In genomic region chr11:64916040-64916847, GRCh38 we compare ENCODE assay signal across 8 cellular contexts. TPM values are rescaled to one million over a fixed set of nuclear protein-coding genes. Genes with fewer than 3 reads are reported as not detected.
DNase-seq lines count a peak whose midpoint lies in the region; ATAC-seq, FAIRE-seq and TF ChIP-seq lines count a peak whose summit lies in the region.

No MANE protein-coding gene starts in this region.

- intact Hi-C loops in HCT116 (cut with micrococcal nuclease) (loop anchor here (2.0 to 10.0 kb wide), 3 partner anchors 91 to 199 kb away; partner anchors contain the start of genes SNX15, TM7SF2 and ZNHIT2), Panc1 (cut with micrococcal nuclease; ENCODE audit: unreplicated experiment) (no loop called here), GM12878 (cut with micrococcal nuclease; ENCODE audit: unreplicated experiment) (loop anchor here (5.0 kb wide), 1 partner anchor 196 kb away; the partner anchor contains the start of gene TM7SF2)

- H3K9ac ChIP-seq in HCT116 (ENCODE audit: low read length) (peak overlapping the region; percentile 78), GM12878 (ENCODE audit: control insufficient read depth, insufficient read depth, low read length) (peak overlapping the region; percentile 83), iPS-18a (ENCODE audit: low read length) (peak overlapping the region; percentile 84)

- CTCF ChIA-PET in HCT116 (lab: Charles Lee) (interaction anchor here (1.0 to 1.2 kb wide), 2 partner anchors 68 to 98 kb away, joined by 3 to 4 read pairs; partner anchors contain the start of gene ARL2), Panc1 (lab: Charles Lee) (interaction anchor here (0.9 to 1.0 kb wide), 3 partner anchors 28 to 81 kb away, joined by 3 to 10 read pairs (median 4); partner anchors contain the start of gene BATF2), GM12878 (lab: Yijun Ruan, JAX) (interaction anchor here (0.7 to 1.7 kb wide), 4 partner anchors 68 to 216 kb away, joined by 3 to 6 read pairs (median 3); partner anchors contain the start of gene ZNHIT2)

- H3K4me3 ChIP-seq in HCT116 (replicated peaks in 1 of 2; ENCODE audit: low read depth in 1 of 2, low read length in 2 of 2): peak overlapping the region; percentile 82 to 84
- H3K4me3 ChIP-seq in Panc1 (ENCODE audit: low read depth in 2 of 2, low read length in 2 of 2): peak overlapping the region; percentile 90 to 97
- peak overlapping the region; percentile 86 for H3K4me3 ChIP-seq in GM12878
- H3K4me3 ChIP-seq in iPS-18a (ENCODE audit: low read length): peak overlapping the region; percentile 86
- peak overlapping the region; percentile 46 to 97 (median 82) for H3K4me3 ChIP-seq in skin epidermis

- H4K20me1 ChIP-seq in HCT116 (ENCODE audit: insufficient read depth) (no peaks in the 10 kb centered on the region), GM12878 (ENCODE audit: control insufficient read depth, insufficient read depth) (no peaks in the 10 kb centered on the region)

- H2AFZ ChIP-seq in HCT116 (ENCODE audit: low read depth, low read length, poor library complexity, severe bottlenecking) (no peak overlapping the region), GM12878 (ENCODE audit: control insufficient read depth, low read depth, low read length) (peak overlapping the region; percentile 60)

- ATAC-seq in HCT116 (peak; percentile 22), Panc1 (peak; percentile 29; the same call in 1 of the 2 replicates), GM12878 (peak; percentile 51), GM21528 (IDR thresholded peaks at IDR 0.05; ENCODE audit: low FRiP score, unreplicated experiment) (no peak)

- BruUV-seq in HCT116 (replicated peaks; lab: Mats Ljungman, UMichigan) (TSS peak; percentile 72), Panc1 (replicated peaks; lab: Mats Ljungman, UMichigan) (no TSS peak), GM12878 (replicated peaks; lab: Mats Ljungman, UMichigan) (TSS peak; percentile 78)

- TF ChIP-seq EP300 in GM12878 (IDR thresholded peaks at IDR 0.05; ENCODE audit: borderline replicate concordance in 1 of 2, control insufficient read depth in 1 of 2, low read depth in 2 of 2, low read length in 2 of 2): no peak

- POLR2A ChIA-PET in HCT116 (lab: Charles Lee): interaction anchor here (1.3 kb wide), 1 partner anchor 69 kb away, joined by 3 read pairs; no protein-coding TSS in a partner anchor
- POLR2A ChIA-PET in Panc1 (lab: Charles Lee): interaction anchor here (0.6 kb wide), 2 partner anchors 42 to 55 kb away, joined by 3 to 5 read pairs; no protein-coding TSS in a partner anchor
- POLR2A ChIA-PET in GM12878 (lab: Charles Lee): interaction anchor here (1.4 to 1.8 kb wide), 2 partner anchors 16 to 51 kb away, joined by 4 to 9 read pairs; no protein-coding TSS in a partner anchor

- TF ChIP-seq CTCF in HCT116 (IDR thresholded peaks at IDR 0.05 in 2 of 3, conservative IDR thresholded peaks at IDR 0.05 in 1 of 3; ENCODE audit: borderline replicate concordance in 1 of 3, insufficient read depth in 1 of 3, low read depth in 2 of 3, low read length in 2 of 3) (no peak), Panc1 (IDR thresholded peaks at IDR 0.05) (no peak), GM12878 (IDR thresholded peaks at IDR 0.05 in 2 of 3, conservative IDR thresholded peaks at IDR 0.05 in 1 of 3; ENCODE audit: control insufficient read depth in 2 of 3, extremely low read depth in 1 of 3, insufficient read depth in 1 of 3, low read depth in 3 of 3, low read length in 3 of 3) (no peak)

- H3K4me1 ChIP-seq in HCT116 (ENCODE audit: control insufficient read depth in 1 of 2, insufficient read depth in 2 of 2, low read length in 2 of 2) (peaks cover 16 to 29% of the 10 kb centered on the region in 2 experiments), Panc1 (ENCODE audit: control insufficient read depth, insufficient read depth, low read length) (peaks cover 19% of the 10 kb centered on the region), GM12878 (ENCODE audit: control insufficient read depth, insufficient read depth, low read length) (peaks cover 6% of the 10 kb centered on the region), iPS-18a (ENCODE audit: control insufficient read depth, low read depth, low read length) (peaks cover 9% of the 10 kb centered on the region)

- H3K9me3 ChIP-seq in HCT116 (ENCODE audit: control insufficient read depth in 1 of 2, insufficient read depth in 1 of 2, low read depth in 1 of 2, low read length in 2 of 2) (no peaks in the 10 kb centered on the region), Panc1 (ENCODE audit: control insufficient read depth, insufficient read depth, low read depth, low read length) (no peaks in the 10 kb centered on the region), GM12878 (replicated peaks; ENCODE audit: control insufficient read depth, insufficient read depth, low read length) (no peaks in the 10 kb centered on the region), iPS-18a (ENCODE audit: control insufficient read depth, low read depth, low read length) (no peaks in the 10 kb centered on the region)

- DNase-seq in Caki2 (ENCODE audit: low read depth) (peak; percentile 39), HCT116 (ENCODE audit: low read depth, low spot score) (no peak), Panc1 (ENCODE audit: low read depth, low spot score) (peak; percentile 51), GM12878 (ENCODE audit: low read depth, low spot score) (no peak), NCI-H446 (lab: John Stamatoyannopoulos, UW) (no peak)

- H3K79me2 ChIP-seq in HCT116 (ENCODE audit: insufficient read depth, low read length) (peaks cover 13% of the 10 kb centered on the region; the same call in 1 of the 2 replicates), GM12878 (ENCODE audit: control insufficient read depth, insufficient read depth, low read length) (peaks cover 11% of the 10 kb centered on the region)

- RAD21 ChIA-PET in HCT116 (lab: Charles Lee; ENCODE audit: low non-redundant PET in 1 of 2, low total read pairs in 2 of 2, uncharacterized antibody in 2 of 2, unreplicated experiment in 2 of 2): interaction anchor here in 1 of 2 experiments (0.6 kb wide), 1 partner anchor 127 kb away, joined by 7 read pairs; no protein-coding TSS in a partner anchor
- RAD21 ChIA-PET in GM12878 (lab: Charles Lee; ENCODE audit: unreplicated experiment): interaction anchor here (1.0 to 1.1 kb wide), 2 partner anchors 22 to 68 kb away, joined by 3 read pairs; no protein-coding TSS in a partner anchor

- no peaks in the 10 kb centered on the region for H3K9me2 ChIP-seq in HCT116 (ENCODE audit: insufficient read depth)

- peak; percentile 74 for FAIRE-seq in GM12878 (lab: Jason Lieb, UNC)

- peak overlapping the region; percentile 54 for H3K27ac ChIP-seq in HCT116 (ENCODE audit: low read depth, low read length)
- H3K27ac ChIP-seq in Panc1 (ENCODE audit: low read length): peak overlapping the region; percentile 87
- H3K27ac ChIP-seq in GM12878 (ENCODE audit: control insufficient read depth, insufficient read depth): peak overlapping the region; percentile 91
- H3K27ac ChIP-seq in iPS-18a (ENCODE audit: low read length): no peak overlapping the region
- peak overlapping the region; percentile 58 to 95 (median 86) for H3K27ac ChIP-seq in skin epidermis

- TF ChIP-seq RAD21 in HCT116 (IDR thresholded peaks at IDR 0.05; ENCODE audit: low read depth) (no peak), GM12878 (IDR thresholded peaks at IDR 0.05; ENCODE audit: insufficient read depth, low read depth, low read length) (no peak)

- TF ChIP-seq POLR2A in HCT116 (IDR thresholded peaks at IDR 0.05; ENCODE audit: borderline replicate concordance, extremely low read depth, insufficient read depth, insufficient read length): no peak
- no peak; the same call in 1 of the 2 replicates for TF ChIP-seq POLR2A in GM12878 (IDR thresholded peaks at IDR 0.05; ENCODE audit: low read depth, low read length)

- peaks cover 0 to 4% of the 10 kb centered on the region in 2 experiments; a peak in 2 of 4 replicates for H3K36me3 ChIP-seq in HCT116 (ENCODE audit: control insufficient read depth in 1 of 2, insufficient read depth in 2 of 2, low read length in 2 of 2)
- H3K36me3 ChIP-seq in Panc1 (ENCODE audit: control insufficient read depth, insufficient read depth, low read length): peaks cover 3% of the 10 kb centered on the region; the same call in 1 of the 2 replicates
- H3K36me3 ChIP-seq in GM12878 (ENCODE audit: control insufficient read depth in 2 of 2, insufficient read depth in 2 of 2, low read length in 1 of 2): no peaks in the 10 kb centered on the region; a peak in 2 of 4 replicates
- peaks cover 16% of the 10 kb centered on the region for H3K36me3 ChIP-seq in iPS-18a (ENCODE audit: control insufficient read depth, low read depth, low read length)

- H3K27me3 ChIP-seq in HCT116 (ENCODE audit: insufficient read depth, low read length): no peaks in the 10 kb centered on the region
- no peaks in the 10 kb centered on the region for H3K27me3 ChIP-seq in Panc1 (ENCODE audit: control insufficient read depth, insufficient read depth, low read length)
- no peaks in the 10 kb centered on the region for H3K27me3 ChIP-seq in GM12878 (replicated peaks in 1 of 2; ENCODE audit: control insufficient read depth in 2 of 2, insufficient read depth in 2 of 2, low read length in 1 of 2)
- H3K27me3 ChIP-seq in iPS-18a (ENCODE audit: control insufficient read depth, insufficient read depth, low read length): no peaks in the 10 kb centered on the region

- SMC1A ChIA-PET in GM12878 (lab: Charles Lee; ENCODE audit: uncharacterized antibody, unreplicated experiment): interaction anchor here (1.7 to 2.5 kb wide), 2 partner anchors 68 to 97 kb away, joined by 4 to 11 read pairs; no protein-coding TSS in a partner anchor

- in situ Hi-C loops in Caki2 (cut with HindIII; ENCODE audit: low pct_unique_long_range_greater_than_20kb, low sequenced_read_pairs) (no loop called here), Panc1 (cut with HindIII; ENCODE audit: low pct_unique_long_range_greater_than_20kb, low sequenced_read_pairs) (no loop called here), GM12878 (cut with MboI) (no loop called here)

- 12% methylated on average over 26 of the region's 26 CpGs for WGBS in GM12878 (ENCODE audit: insufficient coverage, insufficient replicate concordance, low lambda C conversion rate, missing lambda C conversion rate)

- H3K4me2 ChIP-seq in HCT116 (ENCODE audit: low read length) (peak overlapping the region; percentile 100), GM12878 (ENCODE audit: control insufficient read depth, insufficient read depth) (peak overlapping the region; percentile 94)

RNA-seq across cellular contexts. Expression of gene ATG2A, which starts 0.8 kb away (rescaled TPM):
- 4.8 and 11.1 TPM in 2 replicates for total RNA-seq in Caki2 (2014; rRNA removed; shearing (Covaris generic); ENCODE audit: low replicate concordance)
- total RNA-seq in HCT116 (2021; ENCODE audit: unreplicated experiment) (24.7 TPM), Panc1 (2021; ENCODE audit: unreplicated experiment) (28.8 TPM), GM12878 (2014; rRNA removed) (7.4 and 10.2 TPM in 2 replicates), GM12878 (2014; rRNA removed; fragmentation: Illumina TruSeq; extraction: Trizol) (2.0 and 2.2 TPM in 2 replicates), GM12878 (2021) (16.5 and 19.0 TPM in 2 replicates)
- polyA plus RNA-seq in HCT116 (2012): 16.7 and 18.3 TPM in 2 replicates
- 32.7 TPM for polyA plus RNA-seq in Panc1 (2012; ENCODE audit: insufficient read length)
- 33.5 and 35.5 TPM in 2 replicates for total RNA-seq in GM12878 (2013; cell fraction: nucleolus; rRNA removed)
- 3.9 TPM for polyA plus RNA-seq in GM12878 (2011; ENCODE audit: low read depth)
- polyA plus RNA-seq in GM12878 (2011; rRNA removed) (0.65 and 2.3 TPM in 2 replicates), GM12878 (2014; fragmentation: Illumina TruSeq; extraction: Trizol) (0.52 and 2.4 TPM in 2 replicates), GM12878 (2014; fragmentation: Nextera tagmentation; extraction: Ambion mirVana) (under 1 TPM; 0.08 to 0.51 TPM), GM12878 (2014; rRNA removed) (7.2 and 13.2 TPM in 2 replicates), GM12878 (2016; fragmentation: Nextera tagmentation; extraction: Ambion mirVana) (1 to 10 TPM; 6.8 to 8.3 TPM)
- 3.6 and 4.5 TPM in 2 replicates for polyA plus RNA-seq in GM12878 (2011; cell fraction: cytosol; rRNA removed)
- 27.0 and 30.1 TPM in 2 replicates for polyA plus RNA-seq in GM12878 (2011; cell fraction: nucleus; rRNA removed)
- polyA plus RNA-seq in GM12878 (2012): 12.6 and 13.8 TPM in 2 replicates
- polyA minus RNA-seq in GM12878 (2011; rRNA and poly(A)+ RNA removed): 5.6 and 6.2 TPM in 2 replicates
- 6.5 and 6.8 TPM in 2 replicates for polyA minus RNA-seq in GM12878 (2011; cell fraction: cytosol; rRNA and poly(A)+ RNA removed)
- polyA minus RNA-seq in GM12878 (2011; cell fraction: nucleus; rRNA and poly(A)+ RNA removed): 20.1 and 25.6 TPM in 2 replicates

RNA-seq across cellular contexts. Expression of gene PPP2R5B, which starts 8.2 kb away (rescaled TPM):
- total RNA-seq in Caki2 (2014; rRNA removed; shearing (Covaris generic); ENCODE audit: low replicate concordance): 13.2 and 16.0 TPM in 2 replicates
- total RNA-seq in HCT116 (2021; ENCODE audit: unreplicated experiment): 10.9 TPM
- polyA plus RNA-seq in HCT116 (2012): 14.2 and 15.1 TPM in 2 replicates
- total RNA-seq in Panc1 (2021; ENCODE audit: unreplicated experiment): 14.0 TPM
- 21.5 TPM for polyA plus RNA-seq in Panc1 (2012; ENCODE audit: insufficient read length)
- 8.1 and 8.8 TPM in 2 replicates for total RNA-seq in GM12878 (2013; cell fraction: nucleolus; rRNA removed)
- 2.8 and 3.3 TPM in 2 replicates for total RNA-seq in GM12878 (2014; rRNA removed)
- 1.2 and 1.7 TPM in 2 replicates for total RNA-seq in GM12878 (2014; rRNA removed; fragmentation: Illumina TruSeq; extraction: Trizol)
- total RNA-seq in GM12878 (2021): 4.7 and 4.9 TPM in 2 replicates
- polyA plus RNA-seq in GM12878 (2011; ENCODE audit: low read depth): 8.8 TPM
- 5.0 and 6.7 TPM in 2 replicates for polyA plus RNA-seq in GM12878 (2011; rRNA removed)
- 6.8 and 7.2 TPM in 2 replicates for polyA plus RNA-seq in GM12878 (2011; cell fraction: cytosol; rRNA removed)
- 20.9 and 29.4 TPM in 2 replicates for polyA plus RNA-seq in GM12878 (2011; cell fraction: nucleus; rRNA removed)
- polyA plus RNA-seq in GM12878 (2012): 11.9 and 13.1 TPM in 2 replicates
- 1.4 and 1.8 TPM in 2 replicates for polyA plus RNA-seq in GM12878 (2014; fragmentation: Illumina TruSeq; extraction: Trizol)
- under 1 TPM; 0.08 to 0.11 TPM for polyA plus RNA-seq in GM12878 (2014; fragmentation: Nextera tagmentation; extraction: Ambion mirVana)
- polyA plus RNA-seq in GM12878 (2014; rRNA removed): 2.2 and 3.6 TPM in 2 replicates
- polyA plus RNA-seq in GM12878 (2016; fragmentation: Nextera tagmentation; extraction: Ambion mirVana): 1 to 10 TPM; 1.7 to 3.1 TPM
- polyA minus RNA-seq in GM12878 (2011; rRNA and poly(A)+ RNA removed): 4.2 and 4.8 TPM in 2 replicates
- 2.8 and 2.9 TPM in 2 replicates for polyA minus RNA-seq in GM12878 (2011; cell fraction: cytosol; rRNA and poly(A)+ RNA removed)
- 4.1 and 4.3 TPM in 2 replicates for polyA minus RNA-seq in GM12878 (2011; cell fraction: nucleus; rRNA and poly(A)+ RNA removed)

RNA-seq across cellular contexts. Expression of gene GPHA2, which starts 19.4 kb away (rescaled TPM):
- total RNA-seq in Caki2 (2014; rRNA removed; shearing (Covaris generic); ENCODE audit: low replicate concordance): not detected in 2 replicates
- total RNA-seq in HCT116 (2021; ENCODE audit: unreplicated experiment) (not detected), Panc1 (2021; ENCODE audit: unreplicated experiment) (not detected), GM12878 (2014; rRNA removed) (not detected in 2 replicates), GM12878 (2014; rRNA removed; fragmentation: Illumina TruSeq; extraction: Trizol) (not detected in 2 replicates), GM12878 (2021) (not detected in 2 replicates)
- polyA plus RNA-seq in HCT116 (2012): 0.23 TPM in 1 of 2 replicates, not detected in the other
- not detected for polyA plus RNA-seq in Panc1 (2012; ENCODE audit: insufficient read length)
- not detected in 2 replicates for total RNA-seq in GM12878 (2013; cell fraction: nucleolus; rRNA removed)
- polyA plus RNA-seq in GM12878 (2011; ENCODE audit: low read depth): not detected
- polyA plus RNA-seq in GM12878 (2011; rRNA removed) (not detected in 2 replicates), GM12878 (2014; fragmentation: Illumina TruSeq; extraction: Trizol) (not detected in 2 replicates), GM12878 (2014; fragmentation: Nextera tagmentation; extraction: Ambion mirVana) (not detected), GM12878 (2014; rRNA removed) (not detected in 2 replicates), GM12878 (2016; fragmentation: Nextera tagmentation; extraction: Ambion mirVana) (not detected)
- polyA plus RNA-seq in GM12878 (2011; cell fraction: cytosol; rRNA removed): not detected in 2 replicates
- polyA plus RNA-seq in GM12878 (2011; cell fraction: nucleus; rRNA removed): not detected in 2 replicates
- not detected in 2 replicates for polyA plus RNA-seq in GM12878 (2012)
- polyA minus RNA-seq in GM12878 (2011; rRNA and poly(A)+ RNA removed): not detected in 2 replicates
- not detected in 2 replicates for polyA minus RNA-seq in GM12878 (2011; cell fraction: cytosol; rRNA and poly(A)+ RNA removed)
- polyA minus RNA-seq in GM12878 (2011; cell fraction: nucleus; rRNA and poly(A)+ RNA removed): not detected in 2 replicates

RNA-seq across cellular contexts. Expression of gene EHD1, which starts 37.8 kb away (rescaled TPM):
- total RNA-seq in Caki2 (2014; rRNA removed; shearing (Covaris generic); ENCODE audit: low replicate concordance): 53.4 and 68.3 TPM in 2 replicates
- total RNA-seq in HCT116 (2021; ENCODE audit: unreplicated experiment): 48.1 TPM
- 43.5 and 70.0 TPM in 2 replicates for polyA plus RNA-seq in HCT116 (2012)
- total RNA-seq in Panc1 (2021; ENCODE audit: unreplicated experiment): 186 TPM
- polyA plus RNA-seq in Panc1 (2012; ENCODE audit: insufficient read length): 280 TPM
- 122 and 128 TPM in 2 replicates for total RNA-seq in GM12878 (2013; cell fraction: nucleolus; rRNA removed)
- 50.9 and 64.6 TPM in 2 replicates for total RNA-seq in GM12878 (2014; rRNA removed)
- total RNA-seq in GM12878 (2014; rRNA removed; fragmentation: Illumina TruSeq; extraction: Trizol): 24.3 and 24.5 TPM in 2 replicates
- total RNA-seq in GM12878 (2021): 165 and 166 TPM in 2 replicates
- 43.3 TPM for polyA plus RNA-seq in GM12878 (2011; ENCODE audit: low read depth)
- polyA plus RNA-seq in GM12878 (2011; rRNA removed): 21.0 and 50.4 TPM in 2 replicates
- 79.0 and 83.3 TPM in 2 replicates for polyA plus RNA-seq in GM12878 (2011; cell fraction: cytosol; rRNA removed)
- polyA plus RNA-seq in GM12878 (2011; cell fraction: nucleus; rRNA removed): 107 and 190 TPM in 2 replicates
- polyA plus RNA-seq in GM12878 (2012): 112 and 125 TPM in 2 replicates
- polyA plus RNA-seq in GM12878 (2014; fragmentation: Illumina TruSeq; extraction: Trizol): 18.9 and 71.4 TPM in 2 replicates
- 1 to 10 TPM; 1.0 to 2.2 TPM for polyA plus RNA-seq in GM12878 (2014; fragmentation: Nextera tagmentation; extraction: Ambion mirVana)
- 68.5 and 102 TPM in 2 replicates for polyA plus RNA-seq in GM12878 (2014; rRNA removed)
- polyA plus RNA-seq in GM12878 (2016; fragmentation: Nextera tagmentation; extraction: Ambion mirVana): 10 to 100 TPM; 88.1 to 97.5 TPM
- 75.9 and 95.9 TPM in 2 replicates for polyA minus RNA-seq in GM12878 (2011; rRNA and poly(A)+ RNA removed)
- 32.5 and 39.8 TPM in 2 replicates for polyA minus RNA-seq in GM12878 (2011; cell fraction: cytosol; rRNA and poly(A)+ RNA removed)
- polyA minus RNA-seq in GM12878 (2011; cell fraction: nucleus; rRNA and poly(A)+ RNA removed): 37.4 and 72.2 TPM in 2 replicates

RNA-seq across cellular contexts. Expression of gene MAJIN, which starts 55.7 kb away (rescaled TPM):
- total RNA-seq in Caki2 (2014; rRNA removed; shearing (Covaris generic); ENCODE audit: low replicate concordance): 0.38 TPM in 1 of 2 replicates, not detected in the other
- total RNA-seq in HCT116 (2021; ENCODE audit: unreplicated experiment) (not detected), Panc1 (2021; ENCODE audit: unreplicated experiment) (not detected), GM12878 (2014; rRNA removed) (not detected in 2 replicates), GM12878 (2014; rRNA removed; fragmentation: Illumina TruSeq; extraction: Trizol) (not detected in 2 replicates), GM12878 (2021) (not detected in 2 replicates)
- not detected in 2 replicates for polyA plus RNA-seq in HCT116 (2012)
- polyA plus RNA-seq in Panc1 (2012; ENCODE audit: insufficient read length): 0.53 TPM
- total RNA-seq in GM12878 (2013; cell fraction: nucleolus; rRNA removed): not detected in 2 replicates
- polyA plus RNA-seq in GM12878 (2011; ENCODE audit: low read depth): not detected
- polyA plus RNA-seq in GM12878 (2011; rRNA removed) (not detected in 2 replicates), GM12878 (2014; fragmentation: Illumina TruSeq; extraction: Trizol) (not detected in 2 replicates), GM12878 (2014; fragmentation: Nextera tagmentation; extraction: Ambion mirVana) (not detected), GM12878 (2014; rRNA removed) (0.10 TPM in 1 of 2 replicates, not detected in the other), GM12878 (2016; fragmentation: Nextera tagmentation; extraction: Ambion mirVana) (not detected)
- polyA plus RNA-seq in GM12878 (2011; cell fraction: cytosol; rRNA removed): not detected in 2 replicates
- polyA plus RNA-seq in GM12878 (2011; cell fraction: nucleus; rRNA removed): not detected in 2 replicates
- polyA plus RNA-seq in GM12878 (2012): not detected in 2 replicates
- not detected in 2 replicates for polyA minus RNA-seq in GM12878 (2011; rRNA and poly(A)+ RNA removed)
- polyA minus RNA-seq in GM12878 (2011; cell fraction: cytosol; rRNA and poly(A)+ RNA removed): not detected in 2 replicates
- not detected in 2 replicates for polyA minus RNA-seq in GM12878 (2011; cell fraction: nucleus; rRNA and poly(A)+ RNA removed)

Comparison
In these comparisons a context has a peak if more than half of its experiments do, and no peak if none do; other contexts are left out.
1. DNase-seq: peak in Caki2 (single experiment) and Panc1 (single experiment); none in HCT116 (single experiment), GM12878 (single experiment) and NCI-H446 (0 of 2).
2. Peak in every context shown above with its lines, with median percentiles within 50 percentile points of each other: H3K4me3 ChIP-seq and H3K9ac ChIP-seq.